In the genomic region with DNA sequence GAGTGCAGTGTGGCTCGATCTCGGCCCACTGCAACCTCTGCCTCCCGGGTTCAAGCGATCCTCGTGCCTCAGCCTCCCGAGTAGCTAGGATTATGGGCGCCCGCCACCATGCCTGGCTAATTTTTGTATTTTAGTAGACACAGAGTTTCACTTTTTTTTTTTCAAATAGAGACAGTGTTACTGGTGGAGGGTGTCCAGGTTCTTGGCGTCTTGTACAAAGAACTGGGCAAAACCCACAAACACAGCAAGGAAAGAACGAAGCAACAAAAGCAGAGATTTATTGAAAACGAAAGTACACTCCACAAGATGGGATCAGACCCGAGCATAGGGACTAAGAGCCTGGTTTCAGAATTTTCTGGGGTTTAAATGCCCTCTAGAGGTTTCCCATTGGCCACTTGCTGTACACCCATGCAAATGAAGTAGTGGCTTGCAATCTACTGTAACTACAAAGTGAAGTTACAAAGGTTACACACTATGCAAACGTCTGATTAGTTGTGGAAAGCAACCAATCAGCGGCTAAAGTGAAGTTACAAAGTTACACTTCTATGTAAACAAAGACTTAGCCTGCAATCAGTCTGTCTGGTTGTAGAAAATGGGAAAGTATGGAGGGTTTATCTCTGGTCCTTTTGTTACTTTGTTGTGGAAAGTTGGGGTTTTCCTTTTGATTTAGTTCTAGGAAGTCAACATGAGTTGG, we compare ENCODE assay signal across 10 cellular contexts.
A peak's percentile ranks its signal among the peaks of the same experiment; 100 is the strongest.
DNase-seq lines count a peak whose midpoint lies in the region; ATAC-seq, FAIRE-seq and TF ChIP-seq lines count a peak whose summit lies in the region.
"Had no signal": no experiment of that assay in that cellular context is flagged by ENCODE, and none has a peak within 500 bp of the region (broad histone marks: within the 10 kb centered on the region; RNA-seq: fewer than 3 reads in every experiment).

No MANE protein-coding gene starts in this region.

- H3K36me3 ChIP-seq in smooth muscle cell (ENCODE audit: low read depth) (no peaks in the 10 kb centered on the region), esophagus squamous epithelium (no peaks in the 10 kb centered on the region)

- FAIRE-seq in HTR-8/SVneo (lab: Jason Lieb, UNC): no peak

- no peak overlapping the region for H3K27ac Mint-ChIP-seq in activated CD8-positive, alpha-beta memory T cell treated with anti-CD3 and anti-CD28 coated beads, Interleukin-2, amount 10 ng/mL, durations not matched to agents 7 days and 5 days

- no peaks in the 10 kb centered on the region for H4K20me1 ChIP-seq in smooth muscle cell (ENCODE audit: low read depth)

- peak; percentile 23 for DNase-seq in activated CD8-positive, alpha-beta memory T cell treated with anti-CD3 and anti-CD28 coated beads, Interleukin-2, amount 10 ng/mL, durations not matched to agents 7 days and 5 days
- DNase-seq in activated CD8-positive, alpha-beta memory T cell treated with anti-CD3 and anti-CD28 coated beads, Interleukin-2, amount 50 U/mL, for 4 hours: no peak
- DNase-seq in NB4 (ENCODE audit: low read depth): peak; percentile 22
- DNase-seq in choroid plexus epithelial cell (ENCODE audit: low read depth): peak; percentile 49
- DNase-seq in smooth muscle cell (lab: John Stamatoyannopoulos, UW; ENCODE audit: unreplicated experiment): no peak
- DNase-seq in HTR-8/SVneo (ENCODE audit: insufficient read length, low spot score): no peak
- no peak for DNase-seq in 8988T
- no peak for DNase-seq in esophagus squamous epithelium (lab: John Stamatoyannopoulos, UW)
- DNase-seq: activated CD4-positive, CD25-positive, alpha-beta regulatory T cell; KG1 had no signal

- ATAC-seq in activated CD8-positive, alpha-beta memory T cell treated with anti-CD3 and anti-CD28 coated beads, Interleukin-2, amount 10 ng/mL, durations not matched to agents 7 days and 5 days: no peak

- no peak overlapping the region for H3K4me3 ChIP-seq in NB4 (ENCODE audit: low read depth, low read length)
- no peak overlapping the region for H3K4me3 ChIP-seq in choroid plexus epithelial cell (ENCODE audit: low read depth, low read length)
- peak overlapping the region; percentile 28 for H3K4me3 ChIP-seq in smooth muscle cell
- peak overlapping the region in 1 of 4 donors; percentile 28 for H3K4me3 ChIP-seq in esophagus squamous epithelium

- H3K36me3 Mint-ChIP-seq in activated CD8-positive, alpha-beta memory T cell treated with anti-CD3 and anti-CD28 coated beads, Interleukin-2, amount 10 ng/mL, durations not matched to agents 7 days and 5 days: no peaks in the 10 kb centered on the region

- H3K4me2 ChIP-seq in smooth muscle cell: peak overlapping the region; percentile 84

- H3K9ac ChIP-seq in smooth muscle cell (ENCODE audit: low read depth): peak overlapping the region; percentile 95

- H2AFZ ChIP-seq in smooth muscle cell (ENCODE audit: low read depth): no peak overlapping the region

- TF ChIP-seq POLR2A in NB4 (IDR thresholded peaks at IDR 0.05; ENCODE audit: extremely low read depth, insufficient read length) (no peak), esophagus squamous epithelium (IDR thresholded peaks at IDR 0.05) (no peak)

- H3K9me3 ChIP-seq in smooth muscle cell (replicated peaks; ENCODE audit: low read depth) (no peaks in the 10 kb centered on the region), esophagus squamous epithelium (no peaks in the 10 kb centered on the region)

- H3K27ac ChIP-seq in smooth muscle cell (ENCODE audit: low read depth) (peak overlapping the region; percentile 96), esophagus squamous epithelium (peak overlapping the region in 1 of 4 donors; percentile 94)

- 80% methylated on average over 14 of the region's 14 CpGs for WGBS in smooth muscle cell (ENCODE audit: low lambda C conversion rate)
- WGBS in esophagus squamous epithelium, 2 donors: 79 to 87% methylated on average over 12 to 13 of the region's 14 CpGs

- H3K4me3 Mint-ChIP-seq in activated CD8-positive, alpha-beta memory T cell treated with anti-CD3 and anti-CD28 coated beads, Interleukin-2, amount 10 ng/mL, durations not matched to agents 7 days and 5 days: no peak overlapping the region

- H3K79me2 ChIP-seq in smooth muscle cell (ENCODE audit: low read depth): no peaks in the 10 kb centered on the region

- H3K27me3 ChIP-seq in smooth muscle cell (ENCODE audit: low read depth): no peaks in the 10 kb centered on the region
- H3K27me3 ChIP-seq in esophagus squamous epithelium: no peaks in the 10 kb centered on the region

- no peaks in the 10 kb centered on the region for H3K9me3 Mint-ChIP-seq in activated CD8-positive, alpha-beta memory T cell treated with anti-CD3 and anti-CD28 coated beads, Interleukin-2, amount 10 ng/mL, durations not matched to agents 7 days and 5 days (ENCODE audit: low read depth)

- no peaks in the 10 kb centered on the region for H3F3A ChIP-seq in smooth muscle cell (ENCODE audit: low read depth)

- TF ChIP-seq CTCF in NB4 (IDR thresholded peaks at IDR 0.05; ENCODE audit: low read depth, low read length): no peak
- TF ChIP-seq CTCF in choroid plexus epithelial cell (conservative IDR thresholded peaks at IDR 0.05; ENCODE audit: low read depth, low read length): no peak
- no peak for TF ChIP-seq CTCF in smooth muscle cell (IDR thresholded peaks at IDR 0.05; ENCODE audit: borderline replicate concordance, insufficient read depth, poor library complexity, severe bottlenecking)
- TF ChIP-seq CTCF in esophagus squamous epithelium (IDR thresholded peaks at IDR 0.05): no peak

- peaks cover 22% of the 10 kb centered on the region for H3K4me1 Mint-ChIP-seq in activated CD8-positive, alpha-beta memory T cell treated with anti-CD3 and anti-CD28 coated beads, Interleukin-2, amount 10 ng/mL, durations not matched to agents 7 days and 5 days

- H3K4me1 ChIP-seq in smooth muscle cell (ENCODE audit: low read depth) (peaks cover 8% of the 10 kb centered on the region), esophagus squamous epithelium (peaks cover 0 to 29% (median 8%) of the 10 kb centered on the region in 3 donors)

- H3K27me3 Mint-ChIP-seq in activated CD8-positive, alpha-beta memory T cell treated with anti-CD3 and anti-CD28 coated beads, Interleukin-2, amount 10 ng/mL, durations not matched to agents 7 days and 5 days: peaks cover 8% of the 10 kb centered on the region

- intact Hi-C loops in esophagus squamous epithelium (cut with DNase I): no loop called here

- CTCF ChIA-PET in activated CD8-positive, alpha-beta memory T cell treated with anti-CD3 and anti-CD28 coated beads, Interleukin-2, amount 10 ng/mL, durations not matched to agents 7 days and 5 days (lab: Charles Lee): interaction anchor here (0.9 to 3.1 kb wide), 3 partner anchors 11 to 102 kb away, joined by 3 to 14 read pairs (median 12); no protein-coding TSS in a partner anchor

Comparison
In these comparisons a context has a peak if more than half of its experiments do, and no peak if none do; other contexts are left out.
1. DNase-seq: peak in activated CD8-positive, alpha-beta memory T cell treated with anti-CD3 and anti-CD28 coated beads, Interleukin-2, amount 10 ng/mL, durations not matched to agents 7 days and 5 days (single experiment), NB4 (single experiment) and choroid plexus epithelial cell (single experiment); none in activated CD8-positive, alpha-beta memory T cell treated with anti-CD3 and anti-CD28 coated beads, Interleukin-2, amount 50 U/mL, for 4 hours (single experiment), smooth muscle cell (single experiment), HTR-8/SVneo (single experiment), 8988T (single experiment) and esophagus squamous epithelium (single experiment).